1 cellular context compared by ENCODE assay signal in genomic region chr19:7783991-7784421, GRCh38.
TF ChIP-seq lines count a peak whose summit lies in the region.

No MANE protein-coding gene starts in this region.

TF ChIP-seq in SK-N-SH, 30 proteins besides CTCF, POLR2A, EP300 and RAD21 (continued from another document):
- peak; percentile 81 for TF ChIP-seq REST (IDR thresholded peaks at IDR 0.05; ENCODE audit: low read depth, low read length)
